Comparison of ENCODE assay signal across 8 cellular contexts in the genomic region with DNA sequence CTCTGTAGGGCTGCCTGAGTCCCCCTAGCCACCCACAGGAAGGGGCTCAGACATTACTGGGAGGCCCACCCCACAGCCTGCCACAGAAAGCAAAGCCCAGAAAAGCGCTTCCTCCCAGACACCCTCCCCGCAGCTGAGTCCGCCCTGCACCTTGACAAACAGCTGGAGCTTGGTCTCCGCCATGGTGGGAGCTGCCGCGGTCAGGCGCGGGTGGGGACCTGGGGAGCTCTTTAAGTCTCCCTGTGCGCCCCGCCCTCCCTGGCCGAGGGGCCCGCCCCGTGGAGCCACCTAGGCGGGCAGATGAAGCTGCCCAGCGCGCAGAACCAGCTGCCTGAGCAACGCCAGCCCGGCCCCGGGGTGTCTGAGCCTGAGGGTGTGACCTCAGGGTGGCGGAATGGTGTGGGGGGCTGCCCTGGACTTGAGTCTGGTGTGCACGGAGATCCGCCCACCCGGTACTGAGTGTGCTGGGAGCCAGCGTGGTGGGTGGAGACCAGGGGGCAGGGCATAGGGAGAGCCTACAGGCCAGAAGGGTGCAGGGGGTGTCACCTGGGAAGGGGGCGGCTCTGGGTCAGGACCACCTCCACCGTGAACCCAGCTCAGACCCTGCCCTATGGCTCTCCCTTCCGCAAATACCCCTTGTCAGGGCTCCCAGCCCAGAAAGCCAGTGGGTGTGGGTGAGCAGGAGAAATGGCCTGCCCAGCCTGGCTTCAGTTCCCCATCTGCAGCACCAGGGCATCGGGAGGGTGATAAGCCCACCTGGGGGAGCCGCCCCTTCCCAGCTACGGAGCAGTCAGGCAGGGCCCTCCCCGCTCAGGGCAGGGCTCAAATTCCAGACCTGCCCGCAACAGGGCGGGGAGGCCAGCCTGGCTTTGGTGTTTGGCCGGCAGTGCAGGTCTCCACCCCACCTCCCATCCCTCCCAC. TPM values are rescaled to one million over a fixed set of nuclear protein-coding genes. Genes with fewer than 3 reads are reported as not detected.
DNase-seq lines count a peak whose midpoint lies in the region; ATAC-seq, FAIRE-seq and TF ChIP-seq lines count a peak whose summit lies in the region.

A gene with protein sequence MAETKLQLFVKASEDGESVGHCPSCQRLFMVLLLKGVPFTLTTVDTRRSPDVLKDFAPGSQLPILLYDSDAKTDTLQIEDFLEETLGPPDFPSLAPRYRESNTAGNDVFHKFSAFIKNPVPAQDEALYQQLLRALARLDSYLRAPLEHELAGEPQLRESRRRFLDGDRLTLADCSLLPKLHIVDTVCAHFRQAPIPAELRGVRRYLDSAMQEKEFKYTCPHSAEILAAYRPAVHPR (minus strand): TSS at position 208 of the 921 bp plus-strand sequence. CDS start 25 bp downstream, at position 183.

- H3K9me3 Mint-ChIP-seq in activated CD4-positive, alpha-beta T cell treated with anti-CD3 and anti-CD28 coated beads, Interleukin-2, amount 10 ng/mL, durations not matched to agents 7 days and 5 days = no peaks in the 10 kb centered on the region

- POLR2A ChIA-PET in activated CD4-positive, alpha-beta T cell treated with anti-CD3 and anti-CD28 coated beads, Interleukin-2, amount 10 ng/mL, durations not matched to agents 7 days and 5 days (lab: Charles Lee) = no interaction called here

- H3K27me3 Mint-ChIP-seq in activated CD4-positive, alpha-beta T cell treated with anti-CD3 and anti-CD28 coated beads, Interleukin-2, amount 10 ng/mL, durations not matched to agents 7 days and 5 days = peaks cover 6% of the 10 kb centered on the region

- H3K4me1 Mint-ChIP-seq in activated CD4-positive, alpha-beta T cell treated with anti-CD3 and anti-CD28 coated beads, Interleukin-2, amount 10 ng/mL, durations not matched to agents 7 days and 5 days = peaks cover 52% of the 10 kb centered on the region

- peak; percentile 20 to 28 for DNase-seq in stimulated activated CD4-positive, alpha-beta T cell treated with anti-CD3 and anti-CD28 coated beads, Interleukin-15, amount 100 ng/mL, for 1 hour (ENCODE audit: low read depth in 1 of 2, low spot score in 1 of 2)
- DNase-seq in stimulated activated CD4-positive, alpha-beta T cell treated with anti-CD3 and anti-CD28 coated beads, Interleukin-2, amount 100 ng/mL, for 48 hours = no peak
- peak; percentile 60 for DNase-seq in activated CD4-positive, alpha-beta T cell treated with anti-CD3 and anti-CD28 coated beads, Interleukin-2, amount 10 ng/mL, durations not matched to agents 7 days and 5 days
- DNase-seq in erythroblast (lab: John Stamatoyannopoulos, UW) = peak; percentile 38 to 44
- peak; percentile 31 for DNase-seq in stimulated activated CD4-positive, alpha-beta T cell treated with anti-CD3 and anti-CD28 coated beads, Interleukin-4, amount 100 ng/mL, for 1 hour
- DNase-seq in cerebellar nuclear complex (lab: John Stamatoyannopoulos, UW) = no peak
- DNase-seq in GM19239 (ENCODE audit: insufficient read length, low spot score) = no peak

- H3K36me3 Mint-ChIP-seq in activated CD4-positive, alpha-beta T cell treated with anti-CD3 and anti-CD28 coated beads, Interleukin-2, amount 10 ng/mL, durations not matched to agents 7 days and 5 days (ENCODE audit: low read depth) = peaks cover 7% of the 10 kb centered on the region

- H3K4me3 Mint-ChIP-seq in activated CD4-positive, alpha-beta T cell treated with anti-CD3 and anti-CD28 coated beads, Interleukin-2, amount 10 ng/mL, durations not matched to agents 7 days and 5 days = peak within 1 kb of the TSS; percentile 59

- CTCF ChIA-PET in activated CD4-positive, alpha-beta T cell treated with anti-CD3 and anti-CD28 coated beads, Interleukin-2, amount 10 ng/mL, durations not matched to agents 7 days and 5 days (lab: Charles Lee) = interaction anchor here (0.5 to 2.6 kb wide), 7 partner anchors 19 to 174 kb away, joined by 3 to 15 read pairs (median 5); a partner anchor contains a TSS

- no peak for FAIRE-seq in GM19239 (lab: Jason Lieb, UNC)

- peak within 1 kb of the TSS; percentile 89 for H3K27ac Mint-ChIP-seq in activated CD4-positive, alpha-beta T cell treated with anti-CD3 and anti-CD28 coated beads, Interleukin-2, amount 10 ng/mL, durations not matched to agents 7 days and 5 days

- no peak for ATAC-seq in GM18868 (IDR thresholded peaks at IDR 0.05; ENCODE audit: unreplicated experiment)

- TF ChIP-seq POLR2A in erythroblast (IDR thresholded peaks at IDR 0.05; ENCODE audit: low read length) = no peak

RNA-seq across cellular contexts. Expression of the gene that starts here (rescaled TPM):
- 1 to 10 TPM; 2.6 to 4.4 TPM for total RNA-seq in activated CD4-positive, alpha-beta T cell treated with anti-CD3 and anti-CD28 coated beads, Interleukin-2, amount 10 ng/mL, durations not matched to agents 7 days and 5 days

Comparison
In these comparisons a context has a peak if more than half of its experiments do, and no peak if none do; other contexts are left out.
1. DNase-seq: peak in stimulated activated CD4-positive, alpha-beta T cell treated with anti-CD3 and anti-CD28 coated beads, Interleukin-15, amount 100 ng/mL, for 1 hour (2 of 2), activated CD4-positive, alpha-beta T cell treated with anti-CD3 and anti-CD28 coated beads, Interleukin-2, amount 10 ng/mL, durations not matched to agents 7 days and 5 days (single experiment), erythroblast (2 of 2) and stimulated activated CD4-positive, alpha-beta T cell treated with anti-CD3 and anti-CD28 coated beads, Interleukin-4, amount 100 ng/mL, for 1 hour (single experiment); none in stimulated activated CD4-positive, alpha-beta T cell treated with anti-CD3 and anti-CD28 coated beads, Interleukin-2, amount 100 ng/mL, for 48 hours (0 of 2), cerebellar nuclear complex (0 of 2) and GM19239 (single experiment).